ENCODE assay signal across 8 cellular contexts in genomic region chr11:12235945-12236743, GRCh38.
DNase-seq lines count a peak whose midpoint lies in the region; ATAC-seq and TF ChIP-seq lines count a peak whose summit lies in the region.

No MANE protein-coding gene starts in this region.

- ATAC-seq in GM21529 (IDR thresholded peaks at IDR 0.05; ENCODE audit: unreplicated experiment), result peak; percentile 71
- ATAC-seq in SK-N-SH treated with all-trans-retinoic acid at 6 μM for 48 hours, result peak; percentile 63

- no peaks in the 10 kb centered on the region for H3K9me3 ChIP-seq in KOPT-K1 (ENCODE audit: insufficient read depth, low read length, poor library complexity, severe bottlenecking)

- peak overlapping the region; percentile 72 for H3K27ac ChIP-seq in KOPT-K1 (ENCODE audit: low read depth, low read length, poor library complexity, severe bottlenecking)

- H3K36me3 ChIP-seq in KOPT-K1 (ENCODE audit: insufficient read depth, low read length), result no peaks in the 10 kb centered on the region

- DNase-seq in NCI-H1417 (lab: John Stamatoyannopoulos, UW) (peak; percentile 50 to 78 (median 77)), NCI-H1417 treated with DMSO at 0.1 percent for 48 hours (lab: John Stamatoyannopoulos, UW) (no peak), astrocyte of the hippocampus (ENCODE audit: low read depth, low spot score) (peak; percentile 87), iPS-NIHi7 (ENCODE audit: extremely low spot score) (peak; percentile 66)
- peak; percentile 45 to 46 for DNase-seq in stimulated activated CD4-positive, alpha-beta T cell treated with anti-CD3 and anti-CD28 coated beads, Interleukin-15, amount 100 ng/mL, for 48 hours (ENCODE audit: low read depth in 2 of 2)

TF ChIP-seq in SK-N-SH treated with all-trans-retinoic acid at 6 μM for 48 hours, 23 proteins besides CTCF, POLR2A, EP300 and RAD21:
- TF ChIP-seq ZFP30 (CRISPR knock-in tag; IDR thresholded peaks at IDR 0.05) (no peak), ZNF70 (CRISPR knock-in tag; IDR thresholded peaks at IDR 0.05) (no peak), OSR1 (CRISPR knock-in tag; IDR thresholded peaks at IDR 0.05) (no peak), RARB (CRISPR knock-in tag; IDR thresholded peaks at IDR 0.05) (no peak), ESRRG (CRISPR knock-in tag; IDR thresholded peaks at IDR 0.05) (no peak), ZFP3 (CRISPR knock-in tag; IDR thresholded peaks at IDR 0.05) (no peak), CSDC2 (CRISPR knock-in tag; IDR thresholded peaks at IDR 0.05) (no peak), BACH2 (CRISPR knock-in tag; IDR thresholded peaks at IDR 0.05; ENCODE audit: borderline replicate concordance) (no peak), ZNF565 (CRISPR knock-in tag; conservative IDR thresholded peaks at IDR 0.05; ENCODE audit: low read depth) (no peak)
